In genomic region chr7:1286946-1287628, GRCh38 we compare ENCODE assay signal across 24 cellular contexts. TPM values are rescaled to one million over a fixed set of nuclear protein-coding genes. Genes with fewer than 3 reads are reported as not detected.
DNase-seq lines count a peak whose midpoint lies in the region; ATAC-seq, FAIRE-seq and TF ChIP-seq lines count a peak whose summit lies in the region.
"Had no signal": no experiment of that assay in that cellular context is flagged by ENCODE, and none has a peak within 500 bp of the region (broad histone marks: within the 10 kb centered on the region; RNA-seq: fewer than 3 reads in every experiment).

No MANE protein-coding gene starts in this region.

- H3K4me3 ChIP-seq in right atrium auricular region = no peak overlapping the region
- H3K4me3 ChIP-seq: SJCRH30 had no signal

- intact Hi-C loops in Right ventricle myocardium inferior (cut with DNase I) = no loop called here
- intact Hi-C loops in left ventricle myocardium superior (cut with micrococcal nuclease) = no loop called here
- intact Hi-C loops in sciatic nerve (cut with DNase I) = no loop called here

- no peaks in the 10 kb centered on the region for H3K36me3 ChIP-seq in right atrium auricular region
- H3K36me3 ChIP-seq: SJCRH30 had no signal

- peaks cover 0 to 9% of the 10 kb centered on the region in 2 donors for H3K4me1 Mint-ChIP-seq in natural killer cell treated with Interleukin-12 subunit alpha and Interleukin-12 subunit beta and Interleukin-15 and Interleukin-18, amount 100 ng/mL, for 72 hours (ENCODE audit: low read depth in 2 of 2)

- no peaks in the 10 kb centered on the region for H3K27me3 Mint-ChIP-seq in natural killer cell treated with Interleukin-12 subunit alpha and Interleukin-12 subunit beta and Interleukin-15 and Interleukin-18, amount 100 ng/mL, for 72 hours

- no peak overlapping the region for H3K4me3 Mint-ChIP-seq in natural killer cell treated with Interleukin-12 subunit alpha and Interleukin-12 subunit beta and Interleukin-15 and Interleukin-18, amount 100 ng/mL, for 72 hours

- peaks cover 0 to 16% of the 10 kb centered on the region in 2 donors for H3K4me1 ChIP-seq in right atrium auricular region
- H3K4me1 ChIP-seq: SJCRH30 had no signal

- H3K27ac Mint-ChIP-seq in natural killer cell treated with Interleukin-12 subunit alpha and Interleukin-12 subunit beta and Interleukin-15 and Interleukin-18, amount 100 ng/mL, for 72 hours = no peak overlapping the region
- H3K27ac Mint-ChIP-seq: CD4-positive, CD25-positive, alpha-beta regulatory T cell had no signal

- no peaks in the 10 kb centered on the region for H3K9me3 ChIP-seq in right atrium auricular region
- H3K9me3 ChIP-seq: SJCRH30 had no signal

- DNase-seq in Right ventricle myocardium inferior (ENCODE audit: missing footprints) = peak; percentile 37
- DNase-seq in right atrium auricular region (ENCODE audit: low spot score) = no peak
- DNase-seq in left ventricle myocardium superior = peak; percentile 5
- peak; percentile 37 for DNase-seq in natural killer cell treated with Interleukin-12 subunit alpha and Interleukin-12 subunit beta and Interleukin-15 and Interleukin-18, amount 100 ng/mL, for 72 hours (ENCODE audit: low spot score)
- DNase-seq in urothelium cell line (ENCODE audit: low spot score) = no peak
- no peak for DNase-seq in sciatic nerve (ENCODE audit: low spot score)
- DNase-seq in NCI-H1436 treated with DMSO at 0.1 percent for 48 hours (lab: John Stamatoyannopoulos, UW) = no peak
- DNase-seq: CD4-positive, CD25-positive, alpha-beta regulatory T cell; Karpas-422; NCI-H1092; NCI-H1436; NCI-H187 treated with DMSO at 0.1 percent for 48 hours; NCI-H2107; NCI-H524 treated with DMSO at 0.1 percent for 48 hours; NCI-H774; SJCRH30 had no signal

- no peaks in the 10 kb centered on the region for H3K27me3 ChIP-seq in right atrium auricular region
- H3K27me3 ChIP-seq: SJCRH30 had no signal

- ATAC-seq in Right ventricle myocardium inferior (no peak), left ventricle myocardium superior (no peak), HG03175 (IDR thresholded peaks at IDR 0.05; ENCODE audit: unreplicated experiment) (no peak), sciatic nerve (no peak)
- no peak for ATAC-seq in natural killer cell treated with Interleukin-12 subunit alpha and Interleukin-12 subunit beta and Interleukin-15 and Interleukin-18, amount 100 ng/mL, for 72 hours
- ATAC-seq: HCT116 had no signal

- H3K36me3 Mint-ChIP-seq in natural killer cell treated with Interleukin-12 subunit alpha and Interleukin-12 subunit beta and Interleukin-15 and Interleukin-18, amount 100 ng/mL, for 72 hours = no peaks in the 10 kb centered on the region
- H3K36me3 Mint-ChIP-seq: CD4-positive, CD25-positive, alpha-beta regulatory T cell had no signal

- no peak for TF ChIP-seq CTCF in right atrium auricular region (IDR thresholded peaks at IDR 0.05)

- H3K27ac ChIP-seq in right atrium auricular region = no peak overlapping the region
- H3K27ac ChIP-seq: HL-60, SJCRH30 had no signal

- peak; percentile 87 for FAIRE-seq in urothelium cell line (lab: Jason Lieb, UNC)
- FAIRE-seq: D721Med, GM19239, RCC 7860 had no signal

- H3K9me3 Mint-ChIP-seq in natural killer cell treated with Interleukin-12 subunit alpha and Interleukin-12 subunit beta and Interleukin-15 and Interleukin-18, amount 100 ng/mL, for 72 hours = no peaks in the 10 kb centered on the region
- H3K9me3 Mint-ChIP-seq: CD4-positive, CD25-positive, alpha-beta regulatory T cell had no signal

RNA-seq across cellular contexts. Expression of gene UNCX, which starts 54.4 kb away (rescaled TPM):
- not detected for total RNA-seq in Right ventricle myocardium inferior
- not detected for total RNA-seq in right atrium auricular region
- not detected for total RNA-seq in left ventricle myocardium superior
- total RNA-seq in natural killer cell treated with Interleukin-12 subunit alpha and Interleukin-12 subunit beta and Interleukin-15 and Interleukin-18, amount 100 ng/mL, for 72 hours = not detected
- not detected for total RNA-seq in sciatic nerve
- total RNA-seq: A172; CD4-positive, CD25-positive, alpha-beta regulatory T cell; H4 had no signal

Comparison
In these comparisons a context has a peak if more than half of its experiments do, and no peak if none do; other contexts are left out.
1. DNase-seq: peak in Right ventricle myocardium inferior (single experiment), left ventricle myocardium superior (single experiment) and natural killer cell treated with Interleukin-12 subunit alpha and Interleukin-12 subunit beta and Interleukin-15 and Interleukin-18, amount 100 ng/mL, for 72 hours (single experiment); none in right atrium auricular region (single experiment), urothelium cell line (single experiment), sciatic nerve (single experiment) and NCI-H1436 treated with DMSO at 0.1 percent for 48 hours (single experiment).